In genomic region chrX:120308959-120309872, GRCh38 we compare ENCODE assay signal across 1 cellular context.
TF ChIP-seq lines count a peak whose summit lies in the region.

No MANE protein-coding gene starts in this region.

TF ChIP-seq in H1, 55 proteins besides CTCF, POLR2A, EP300 and RAD21:
- peak; percentile 25 for TF ChIP-seq KDM4A (IDR thresholded peaks at IDR 0.05; ENCODE audit: low read depth, low read length, severe bottlenecking)
- TF ChIP-seq TEAD4 (IDR thresholded peaks at IDR 0.05; ENCODE audit: low read depth, low read length) = peak; percentile 32; the same call in 1 of the 2 replicates
- no peak for TF ChIP-seq GTF2F1 (IDR thresholded peaks at IDR 0.05; ENCODE audit: borderline replicate concordance, low read depth, low read length)
- peak; percentile 88 for TF ChIP-seq CHD2 (IDR thresholded peaks at IDR 0.05; ENCODE audit: low read length)
- TF ChIP-seq CHD1 (IDR thresholded peaks at IDR 0.05; ENCODE audit: low read depth, low read length) = no peak
- TF ChIP-seq, protein P1, sequence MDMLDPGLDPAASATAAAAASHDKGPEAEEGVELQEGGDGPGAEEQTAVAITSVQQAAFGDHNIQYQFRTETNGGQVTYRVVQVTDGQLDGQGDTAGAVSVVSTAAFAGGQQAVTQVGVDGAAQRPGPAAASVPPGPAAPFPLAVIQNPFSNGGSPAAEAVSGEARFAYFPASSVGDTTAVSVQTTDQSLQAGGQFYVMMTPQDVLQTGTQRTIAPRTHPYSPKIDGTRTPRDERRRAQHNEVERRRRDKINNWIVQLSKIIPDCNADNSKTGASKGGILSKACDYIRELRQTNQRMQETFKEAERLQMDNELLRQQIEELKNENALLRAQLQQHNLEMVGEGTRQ (IDR thresholded peaks at IDR 0.05; ENCODE audit: low read length) = no peak
- peak; percentile 81 for TF ChIP-seq JUND (IDR thresholded peaks at IDR 0.05; ENCODE audit: low read length)
- TF ChIP-seq NANOG (IDR thresholded peaks at IDR 0.05; ENCODE audit: insufficient read depth, low read depth, low read length, poor library complexity, severe bottlenecking) = no peak
- peak; percentile 69 for TF ChIP-seq BRCA1 (IDR thresholded peaks at IDR 0.05; ENCODE audit: low read depth, low read length)
- no peak for TF ChIP-seq NRF1 (IDR thresholded peaks at IDR 0.05; ENCODE audit: low read depth, low read length)
- peak in 1 of 2 experiments; percentile 60; a peak in 1 of 4 replicates for TF ChIP-seq SIN3A (conservative IDR thresholded peaks at IDR 0.05 in 1 of 2, IDR thresholded peaks at IDR 0.05 in 1 of 2; ENCODE audit: low read depth in 1 of 2, low read length in 2 of 2)
- no peak for TF ChIP-seq EZH2 (IDR thresholded peaks at IDR 0.05; ENCODE audit: low read depth, low read length, severe bottlenecking)
- TF ChIP-seq, protein P2, sequence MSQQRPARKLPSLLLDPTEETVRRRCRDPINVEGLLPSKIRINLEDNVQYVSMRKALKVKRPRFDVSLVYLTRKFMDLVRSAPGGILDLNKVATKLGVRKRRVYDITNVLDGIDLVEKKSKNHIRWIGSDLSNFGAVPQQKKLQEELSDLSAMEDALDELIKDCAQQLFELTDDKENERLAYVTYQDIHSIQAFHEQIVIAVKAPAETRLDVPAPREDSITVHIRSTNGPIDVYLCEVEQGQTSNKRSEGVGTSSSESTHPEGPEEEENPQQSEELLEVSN (IDR thresholded peaks at IDR 0.05) = peak; percentile 45; the same call in 1 of the 2 replicates
- 0 out of 2 replicates have a peak, but pooled peaks have one; percentile 23 for TF ChIP-seq TAF1 (IDR thresholded peaks at IDR 0.05; ENCODE audit: low read depth, low read length)
- TF ChIP-seq ZNF274 (IDR thresholded peaks at IDR 0.05; ENCODE audit: borderline replicate concordance, extremely low read depth, low read length) = no peak
- TF ChIP-seq YY1 (IDR thresholded peaks at IDR 0.05; ENCODE audit: low read depth, low read length) = no peak
- TF ChIP-seq RNF2 (IDR thresholded peaks at IDR 0.05; ENCODE audit: borderline replicate concordance, low read depth, low read length, missing control alignments, poor library complexity, severe bottlenecking) = peak; percentile 1
- TF ChIP-seq, protein P3, sequence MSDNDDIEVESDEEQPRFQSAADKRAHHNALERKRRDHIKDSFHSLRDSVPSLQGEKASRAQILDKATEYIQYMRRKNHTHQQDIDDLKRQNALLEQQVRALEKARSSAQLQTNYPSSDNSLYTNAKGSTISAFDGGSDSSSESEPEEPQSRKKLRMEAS (IDR thresholded peaks at IDR 0.05) = peak; percentile 77
